ENCODE assay signal across 7 cellular contexts in the genomic region with DNA sequence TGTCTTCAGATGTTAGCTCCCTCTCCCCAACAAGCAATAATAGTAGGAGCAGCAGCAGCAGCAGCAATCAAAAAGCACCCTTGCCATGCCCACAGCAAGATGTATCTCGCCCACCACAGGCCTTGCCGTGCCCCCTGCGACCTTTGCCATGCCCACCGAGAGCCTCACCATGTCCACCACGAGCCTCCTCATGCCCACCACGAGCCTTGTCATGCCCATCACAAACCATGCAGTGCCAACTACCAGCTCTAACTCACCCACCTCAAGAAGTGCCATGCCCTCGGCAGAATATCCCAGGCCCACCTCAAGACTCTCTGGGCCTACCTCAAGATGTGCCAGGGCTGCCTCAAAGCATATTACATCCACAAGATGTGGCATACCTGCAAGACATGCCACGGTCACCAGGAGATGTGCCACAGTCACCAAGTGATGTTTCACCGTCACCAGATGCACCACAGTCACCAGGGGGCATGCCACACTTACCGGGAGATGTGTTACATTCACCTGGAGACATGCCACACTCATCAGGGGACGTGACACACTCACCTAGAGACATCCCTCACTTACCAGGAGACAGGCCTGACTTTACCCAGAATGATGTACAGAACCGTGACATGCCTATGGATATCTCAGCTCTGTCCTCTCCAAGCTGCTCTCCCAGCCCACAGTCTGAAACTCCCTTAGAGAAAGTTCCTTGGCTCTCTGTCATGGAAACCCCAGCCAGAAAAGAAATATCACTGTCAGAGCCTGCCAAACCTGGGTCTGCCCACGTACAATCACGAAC. TPM values are rescaled to one million over a fixed set of nuclear protein-coding genes. Genes with fewer than 3 reads are reported as not detected.
A peak's percentile ranks its signal among the peaks of the same experiment; 100 is the strongest.
DNase-seq lines count a peak whose midpoint lies in the region; ATAC-seq and TF ChIP-seq lines count a peak whose summit lies in the region.
"Not testable (repeated sequence)": the region's sequence is repeated elsewhere in the genome, so short reads cannot be mapped to it uniquely, and the experiment has no call there.

No MANE protein-coding gene starts in this region.

- not testable (repeated sequence) for H2AFZ ChIP-seq in OCI-LY7 (ENCODE audit: low read length)

- CTCF ChIA-PET in Calu3 (lab: Charles Lee); OCI-LY7 (lab: Charles Lee; ENCODE audit: unreplicated experiment); MCF 10A (lab: Yijun Ruan, JAX): not testable (repeated sequence)

- BruUV-seq in Calu3 (replicated peaks; lab: Mats Ljungman, UMichigan) (TSS peak; percentile 44), OCI-LY7 (replicated peaks; lab: Mats Ljungman, UMichigan) (TSS peak; percentile 70), MCF 10A (replicated peaks; lab: Mats Ljungman, UMichigan) (TSS peak; percentile 52)

- H3K27ac ChIP-seq in OCI-LY7 (ENCODE audit: low read depth, low read length, poor library complexity, severe bottlenecking): not testable (repeated sequence)

- TF ChIP-seq CTCF in Calu3 (IDR thresholded peaks at IDR 0.05; ENCODE audit: unreplicated experiment); OCI-LY7 (conservative IDR thresholded peaks at IDR 0.05; ENCODE audit: low read length); MCF 10A (IDR thresholded peaks at IDR 0.05; ENCODE audit: unreplicated experiment); chondrocyte (IDR thresholded peaks at IDR 0.05); mucosa of descending colon (IDR thresholded peaks at IDR 0.05): not testable (repeated sequence)

- H3K4me1 Mint-ChIP-seq in Calu3 (ENCODE audit: low read depth, unreplicated experiment); T-helper 1 cell treated with Interleukin-12 subunit alpha and Interleukin-12 subunit beta and Interleukin-4 antibody, amounts not matched to agents 30 μg/mL and 1 μg/mL, for 36 hours (ENCODE audit: low read depth); MCF 10A (ENCODE audit: insufficient read depth, unreplicated experiment); chondrocyte (ENCODE audit: low read depth): not testable (repeated sequence)

- ATAC-seq in mucosa of descending colon: peak; percentile 11
- ATAC-seq in stimulated activated naive CD8-positive, alpha-beta T cell treated with anti-CD3 and anti-CD28 coated beads, Interleukin-15, Interleukin-2, amounts not matched to agents 100 U/mL and 50 U/mL, for 24 hours: peak; percentile 23

- not testable (repeated sequence) for H3K79me2 ChIP-seq in OCI-LY7 (ENCODE audit: insufficient read depth, low read depth, low read length)

- not testable (repeated sequence) for H3K4me3 ChIP-seq in OCI-LY7 (ENCODE audit: low read depth, low read length, poor library complexity, severe bottlenecking); mucosa of descending colon

- not testable (repeated sequence) for H4K20me1 ChIP-seq in OCI-LY7 (ENCODE audit: insufficient read depth, low read length)

- H3K4me3 Mint-ChIP-seq in Calu3 (ENCODE audit: low read depth, unreplicated experiment); T-helper 1 cell treated with Interleukin-12 subunit alpha and Interleukin-12 subunit beta and Interleukin-4 antibody, amounts not matched to agents 30 μg/mL and 1 μg/mL, for 36 hours; MCF 10A (ENCODE audit: unreplicated experiment); chondrocyte (ENCODE audit: unreplicated experiment): not testable (repeated sequence)

- H3K27ac Mint-ChIP-seq in Calu3 (ENCODE audit: unreplicated experiment); MCF 10A (ENCODE audit: low read depth, unreplicated experiment): not testable (repeated sequence)
- peak overlapping the region; percentile 31 for H3K27ac Mint-ChIP-seq in T-helper 1 cell treated with Interleukin-12 subunit alpha and Interleukin-12 subunit beta and Interleukin-4 antibody, amounts not matched to agents 30 μg/mL and 1 μg/mL, for 36 hours
- peak overlapping the region; percentile 14 for H3K27ac Mint-ChIP-seq in chondrocyte (ENCODE audit: unreplicated experiment)

- H3K36me3 Mint-ChIP-seq in Calu3 (ENCODE audit: insufficient read depth, unreplicated experiment); T-helper 1 cell treated with Interleukin-12 subunit alpha and Interleukin-12 subunit beta and Interleukin-4 antibody, amounts not matched to agents 30 μg/mL and 1 μg/mL, for 36 hours (ENCODE audit: low read depth); MCF 10A (ENCODE audit: insufficient read depth, unreplicated experiment); chondrocyte (ENCODE audit: low read depth): not testable (repeated sequence)

- H3K9me3 ChIP-seq in OCI-LY7 (ENCODE audit: low read length); mucosa of descending colon: not testable (repeated sequence)

- H3K4me2 ChIP-seq in OCI-LY7 (ENCODE audit: low read length): not testable (repeated sequence)

- not testable (repeated sequence) for H3K4me1 ChIP-seq in OCI-LY7 (ENCODE audit: insufficient read depth, low read length, poor library complexity, severe bottlenecking); mucosa of descending colon (ENCODE audit: low read depth)

- intact Hi-C loops in Calu3 (cut with micrococcal nuclease; ENCODE audit: unreplicated experiment); OCI-LY7 (cut with micrococcal nuclease; ENCODE audit: unreplicated experiment); MCF 10A (cut with micrococcal nuclease); mucosa of descending colon (cut with DNase I, micrococcal nuclease): not testable (repeated sequence)

- POLR2A ChIA-PET in OCI-LY7 (lab: Charles Lee); MCF 10A (lab: Yijun Ruan, JAX): not testable (repeated sequence)

- not testable (repeated sequence) for DNase-seq in Calu3; OCI-LY7 (ENCODE audit: low spot score); MCF 10A (ENCODE audit: unreplicated experiment); chondrocyte (ENCODE audit: low spot score); mucosa of descending colon; stimulated activated naive CD8-positive, alpha-beta T cell treated with anti-CD3 and anti-CD28 coated beads, Interleukin-15, Interleukin-2, amounts not matched to agents 100 U/mL and 50 U/mL, for 24 hours

- not testable (repeated sequence) for H3K27me3 Mint-ChIP-seq in Calu3 (ENCODE audit: unreplicated experiment); T-helper 1 cell treated with Interleukin-12 subunit alpha and Interleukin-12 subunit beta and Interleukin-4 antibody, amounts not matched to agents 30 μg/mL and 1 μg/mL, for 36 hours (ENCODE audit: low read depth); MCF 10A (ENCODE audit: insufficient read depth, unreplicated experiment); chondrocyte (ENCODE audit: low read depth)

- H3K36me3 ChIP-seq in OCI-LY7 (ENCODE audit: insufficient read depth, low read length); mucosa of descending colon (ENCODE audit: low read depth): not testable (repeated sequence)

- not testable (repeated sequence) for H3K9me2 ChIP-seq in OCI-LY7 (ENCODE audit: insufficient read depth, low read length)

- not testable (repeated sequence) for H3K9me3 Mint-ChIP-seq in Calu3 (ENCODE audit: low read depth, unreplicated experiment); MCF 10A (ENCODE audit: unreplicated experiment); chondrocyte (ENCODE audit: low read depth)
- H3K9me3 Mint-ChIP-seq in T-helper 1 cell treated with Interleukin-12 subunit alpha and Interleukin-12 subunit beta and Interleukin-4 antibody, amounts not matched to agents 30 μg/mL and 1 μg/mL, for 36 hours: peaks cover 11% of the 10 kb centered on the region

RNA-seq across cellular contexts. Expression of gene SIMC1, which starts 52.0 kb away (rescaled TPM):
- total RNA-seq in Calu3 (2022) (24.9 and 31.8 TPM in 2 replicates), OCI-LY7 (2022) (57.5 and 62.8 TPM in 2 replicates), MCF 10A (2022) (25.4 and 27.3 TPM in 2 replicates), chondrocyte (17.4 to 20.3 TPM (median 19.1 TPM) in 3 replicates), mucosa of descending colon (10 to 100 TPM; 22.5 to 26.7 (median 26.0) TPM)
- total RNA-seq in OCI-LY7 (2014; rRNA removed; shearing (Covaris generic)): 22.0 and 33.6 TPM in 2 replicates
